ENCODE assay signal across 10 cellular contexts in genomic region chr1:119001181-119002018, GRCh38. TPM values are rescaled to one million over a fixed set of nuclear protein-coding genes. Genes with fewer than 3 reads are reported as not detected.
DNase-seq lines count a peak whose midpoint lies in the region; ATAC-seq and TF ChIP-seq lines count a peak whose summit lies in the region.
"Had no signal": no experiment of that assay in that cellular context is flagged by ENCODE, and none has a peak within 500 bp of the region (broad histone marks: within the 10 kb centered on the region; RNA-seq: fewer than 3 reads in every experiment).

No MANE protein-coding gene starts in this region.

- no peak for TF ChIP-seq CTCF in endothelial cell (IDR thresholded peaks at IDR 0.05; ENCODE audit: unreplicated experiment)
- no peak for TF ChIP-seq CTCF in natural killer cell (IDR thresholded peaks at IDR 0.05)

- H3K27me3 ChIP-seq in BLaER1 (peaks cover 13% of the 10 kb centered on the region), HUES6 (ENCODE audit: control insufficient read depth, insufficient read depth, low read length) (peaks cover 100% of the 10 kb centered on the region)

- H3K4me3 Mint-ChIP-seq in endothelial cell (ENCODE audit: unreplicated experiment): peak overlapping the region; percentile 82
- peak overlapping the region; percentile 21 for H3K4me3 Mint-ChIP-seq in natural killer cell

- H3K36me3 Mint-ChIP-seq in endothelial cell (ENCODE audit: low read depth, unreplicated experiment) (peaks cover 4% of the 10 kb centered on the region), natural killer cell (peaks cover 7% of the 10 kb centered on the region)

- no peak overlapping the region for H3K27ac ChIP-seq in BLaER1
- H3K27ac ChIP-seq in HUES6 (ENCODE audit: low read depth, low read length): no peak overlapping the region

- H3K4me1 ChIP-seq in BLaER1: peaks cover 43% of the 10 kb centered on the region
- H3K4me1 ChIP-seq in HUES6 (ENCODE audit: control insufficient read depth, insufficient read depth, low read length): peaks cover 23% of the 10 kb centered on the region

- peak overlapping the region; percentile 83 for H3K4me2 ChIP-seq in BLaER1
- H3K4me2 ChIP-seq: SK-N-SH had no signal

- H3K9me3 ChIP-seq in BLaER1 (peaks cover 9% of the 10 kb centered on the region), HUES6 (ENCODE audit: control insufficient read depth, insufficient read depth, low read depth, low read length) (no peaks in the 10 kb centered on the region)
- H3K9me3 ChIP-seq: SK-N-SH had no signal

- H3K4me1 Mint-ChIP-seq in endothelial cell (ENCODE audit: unreplicated experiment) (peaks cover 44% of the 10 kb centered on the region), natural killer cell (peaks cover 0 to 13% of the 10 kb centered on the region in 2 donors)

- peaks cover 34% of the 10 kb centered on the region for H3K27me3 Mint-ChIP-seq in endothelial cell (ENCODE audit: unreplicated experiment)
- peaks cover 72 to 82% of the 10 kb centered on the region in 2 donors for H3K27me3 Mint-ChIP-seq in natural killer cell (ENCODE audit: low read depth in 2 of 2)

- H3K27ac Mint-ChIP-seq in endothelial cell (ENCODE audit: unreplicated experiment) (no peak overlapping the region), natural killer cell (peak overlapping the region in 1 of 2 donors; percentile 68)

- ATAC-seq in natural killer cell: peak in 2 of 3 donors; percentile 18 to 45
- ATAC-seq in HG03039 (IDR thresholded peaks at IDR 0.05; ENCODE audit: unreplicated experiment): no peak

- no peaks in the 10 kb centered on the region for H3K9me3 Mint-ChIP-seq in endothelial cell (ENCODE audit: unreplicated experiment)
- H3K9me3 Mint-ChIP-seq in natural killer cell: peaks cover 0 to 2% of the 10 kb centered on the region in 2 donors

- peak overlapping the region; percentile 42; the same call in 1 of the 2 replicates for H3K4me3 ChIP-seq in BLaER1
- peak overlapping the region; percentile 57 for H3K4me3 ChIP-seq in HUES6 (ENCODE audit: low read depth, low read length)

- intact Hi-C loops in natural killer cell (cut with micrococcal nuclease): no loop called here

- H3K36me3 ChIP-seq in BLaER1 (no peaks in the 10 kb centered on the region), HUES6 (ENCODE audit: control insufficient read depth, insufficient read depth, low read length) (no peaks in the 10 kb centered on the region)

- no peak for DNase-seq in endothelial cell (ENCODE audit: low spot score)
- no peak for DNase-seq in natural killer cell
- DNase-seq in stimulated activated CD4-positive, alpha-beta T cell treated with anti-CD3 and anti-CD28 coated beads, Interleukin-2, amount 100 ng/mL, for 48 hours: no peak
- DNase-seq in NCI-H1092 (lab: John Stamatoyannopoulos, UW): no peak
- no peak for DNase-seq in NCI-H2196 treated with DMSO at 0.1 percent for 48 hours (lab: John Stamatoyannopoulos, UW; ENCODE audit: unreplicated experiment)
- DNase-seq: KG1, SK-N-SH had no signal

- H3K9ac ChIP-seq in BLaER1 (no peak overlapping the region), HUES6 (ENCODE audit: low read length) (no peak overlapping the region)
- H3K9ac ChIP-seq: SK-N-SH had no signal

- no peaks in the 10 kb centered on the region for H4K20me1 ChIP-seq in BLaER1

RNA-seq across cellular contexts. Expression of gene TBX15, which starts 13.3 kb away (rescaled TPM):
- total RNA-seq in endothelial cell (ENCODE audit: unreplicated experiment): 38.0 TPM
- total RNA-seq in natural killer cell: not detected

Comparison
In these comparisons a context has a peak if more than half of its experiments do, and no peak if none do; other contexts are left out.
1. RNA of gene TBX15, which starts 13.3 kb away (total RNA-seq): 38.0 TPM in endothelial cell (single experiment); not detected in natural killer cell; every median in the first group is over 10 times any median in the second.